ENCODE assay signal across 1 cellular context in the genomic region with DNA sequence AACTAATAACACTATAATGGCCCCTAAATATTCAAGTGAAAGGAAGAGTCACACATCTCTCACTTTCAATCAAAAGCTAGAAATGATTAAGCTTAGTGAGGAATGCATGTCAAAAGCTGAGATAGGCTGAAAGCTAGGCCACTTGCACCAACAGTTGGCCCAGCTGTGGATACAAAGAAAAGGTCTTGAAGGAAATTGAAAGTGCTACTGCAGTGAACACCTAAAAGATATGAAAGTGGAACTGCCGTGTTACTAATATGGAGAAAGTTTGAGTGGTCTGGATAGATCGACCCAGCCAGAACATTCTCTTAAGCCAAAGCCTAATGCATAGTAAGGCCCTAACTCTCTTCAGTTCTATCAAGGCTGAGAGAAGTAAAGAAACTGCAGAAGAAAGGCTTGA.
TF ChIP-seq lines count a peak whose summit lies in the region.

No MANE protein-coding gene starts in this region.

TF ChIP-seq in GM12878, 131 proteins besides CTCF, POLR2A, EP300 and RAD21 (continued from another document):
- TF ChIP-seq, protein P1, sequence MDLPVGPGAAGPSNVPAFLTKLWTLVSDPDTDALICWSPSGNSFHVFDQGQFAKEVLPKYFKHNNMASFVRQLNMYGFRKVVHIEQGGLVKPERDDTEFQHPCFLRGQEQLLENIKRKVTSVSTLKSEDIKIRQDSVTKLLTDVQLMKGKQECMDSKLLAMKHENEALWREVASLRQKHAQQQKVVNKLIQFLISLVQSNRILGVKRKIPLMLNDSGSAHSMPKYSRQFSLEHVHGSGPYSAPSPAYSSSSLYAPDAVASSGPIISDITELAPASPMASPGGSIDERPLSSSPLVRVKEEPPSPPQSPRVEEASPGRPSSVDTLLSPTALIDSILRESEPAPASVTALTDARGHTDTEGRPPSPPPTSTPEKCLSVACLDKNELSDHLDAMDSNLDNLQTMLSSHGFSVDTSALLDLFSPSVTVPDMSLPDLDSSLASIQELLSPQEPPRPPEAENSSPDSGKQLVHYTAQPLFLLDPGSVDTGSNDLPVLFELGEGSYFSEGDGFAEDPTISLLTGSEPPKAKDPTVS (IDR thresholded peaks at IDR 0.05; ENCODE audit: low read depth, low read length): no peak
- no peak for TF ChIP-seq RCOR1 (conservative IDR thresholded peaks at IDR 0.05; ENCODE audit: low read depth, low read length)
